ENCODE assay signal across 29 cellular contexts in genomic region chr13:114258589-114258988, GRCh38. TPM values are rescaled to one million over a fixed set of nuclear protein-coding genes. Genes with fewer than 3 reads are reported as not detected.
DNase-seq lines count a peak whose midpoint lies in the region; ATAC-seq and TF ChIP-seq lines count a peak whose summit lies in the region.
"Had no signal": no experiment of that assay in that cellular context is flagged by ENCODE, and none has a peak within 500 bp of the region (broad histone marks: within the 10 kb centered on the region; RNA-seq: fewer than 3 reads in every experiment).

No MANE protein-coding gene starts in this region.

- peaks cover 9% of the 10 kb centered on the region; the same call in 1 of the 2 replicates for H4K20me1 ChIP-seq in GM23338 (replicated peaks; ENCODE audit: insufficient read depth)

- peaks cover 2% of the 10 kb centered on the region for H3K27me3 Mint-ChIP-seq in GM23338 (ENCODE audit: insufficient read depth, low read depth, poor library complexity)
- H3K27me3 Mint-ChIP-seq: activated T-helper 17 cell treated with anti-CD3 and anti-CD28 coated beads, Interleukin-2, amount 50 U/mL, for 72 hours; naive B cell; T-helper 17 cell had no signal

- peak overlapping the region; percentile 48 for H3K27ac Mint-ChIP-seq in GM23338
- H3K27ac Mint-ChIP-seq: activated CD8-positive, alpha-beta T cell treated with anti-CD3 and anti-CD28 coated beads, Interleukin-2, amount 10 ng/mL, durations not matched to agents 7 days and 5 days; activated naive CD4-positive, alpha-beta T cell treated with anti-CD3 and anti-CD28 coated beads, Interleukin-2, amount 50 U/mL, for 72 hours; activated T-helper 17 cell treated with anti-CD3 and anti-CD28 coated beads, Interleukin-2, amount 50 U/mL, for 72 hours; mesothelial cell of epicardium; T-helper 17 cell had no signal

- no peak for TF ChIP-seq CTCF in GM23338 (conservative IDR thresholded peaks at IDR 0.05; ENCODE audit: low read depth in 2 of 2)

- no peak overlapping the region for H3K4me2 ChIP-seq in GM23338
- H3K4me2 ChIP-seq: BLaER1, PC-9 had no signal

- H3K27ac ChIP-seq in GM23338 (ENCODE audit: low read depth): peak overlapping the region; percentile 62
- H3K27ac ChIP-seq: BLaER1, breast epithelium, heart right ventricle, PC-9, sigmoid colon, tibial artery had no signal

- no peaks in the 10 kb centered on the region for H3K9me2 ChIP-seq in GM23338 (ENCODE audit: insufficient read depth)

- H3F3A ChIP-seq in GM23338 (replicated peaks; ENCODE audit: low read depth): 0 out of 2 replicates have a peak, but pooled peaks cover 4% of the 10 kb centered on the region

- peaks cover 3% of the 10 kb centered on the region for H3K79me2 ChIP-seq in GM23338 (replicated peaks; ENCODE audit: insufficient read depth)

- H3K4me3 Mint-ChIP-seq in GM23338: no peak overlapping the region
- H3K4me3 Mint-ChIP-seq: activated CD8-positive, alpha-beta T cell treated with anti-CD3 and anti-CD28 coated beads, Interleukin-2, amount 10 ng/mL, durations not matched to agents 7 days and 5 days; activated T-helper 17 cell treated with anti-CD3 and anti-CD28 coated beads, Interleukin-2, amount 50 U/mL, for 72 hours; mesothelial cell of epicardium; naive B cell; T-helper 17 cell had no signal

- DNase-seq in COLO668 (lab: John Stamatoyannopoulos, UW; ENCODE audit: unreplicated experiment) (peak; percentile 76), GM23338 (ENCODE audit: low spot score) (no peak), NCI-H2081 treated with DMSO at 0.1 percent for 48 hours (lab: John Stamatoyannopoulos, UW) (peak; percentile 21), left colon (peak in 1 of 2 donors; percentile 37), C1 segment of cervical spinal cord (lab: John Stamatoyannopoulos, UW) (no peak)
- DNase-seq: activated CD8-positive, alpha-beta T cell treated with anti-CD3 and anti-CD28 coated beads, Interleukin-2, amount 10 ng/mL, durations not matched to agents 7 days and 5 days; Caco-2; heart right ventricle; IMR-90; kidney; naive B cell; NCI-H1048; NCI-H2107; NCI-H446 treated with DMSO at 0.1 percent for 48 hours; NK-92 treated with Interleukin-12 subunit alpha and Interleukin-12 subunit beta, amount 100 ng/mL, for 24 hours; PC-9; sigmoid colon; stimulated activated CD4-positive, alpha-beta T cell treated with anti-CD3 and anti-CD28 coated beads, Interleukin-12 subunit alpha, Interleukin-12 subunit beta, amount 100 ng/mL, for 4 hours; stimulated activated CD4-positive, alpha-beta T cell treated with anti-CD3 and anti-CD28 coated beads, Interleukin-2, amount 100 ng/mL, for 48 hours; T-helper 17 cell; tibial artery had no signal

- H3K27me3 ChIP-seq in GM23338 (ENCODE audit: insufficient read depth): no peaks in the 10 kb centered on the region
- H3K27me3 ChIP-seq: BLaER1, breast epithelium, heart right ventricle, sigmoid colon, tibial artery had no signal

- ATAC-seq in GM23338 (no peak), left colon (peak; percentile 78), GM18498 (IDR thresholded peaks at IDR 0.05; ENCODE audit: unreplicated experiment) (no peak), GM19467 (IDR thresholded peaks at IDR 0.05; ENCODE audit: unreplicated experiment) (no peak)
- ATAC-seq: activated CD8-positive, alpha-beta T cell treated with anti-CD3 and anti-CD28 coated beads, Interleukin-2, amount 10 ng/mL, durations not matched to agents 7 days and 5 days; activated naive CD4-positive, alpha-beta T cell treated with anti-CD3 and anti-CD28 coated beads, Interleukin-2, amount 50 U/mL, for 72 hours; activated T-helper 17 cell treated with anti-CD3 and anti-CD28 coated beads, Interleukin-2, amount 50 U/mL, for 72 hours; heart right ventricle; SK-N-SH treated with all-trans-retinoic acid at 6 μM for 48 hours; T-helper 17 cell had no signal

- H3K4me3 ChIP-seq in GM23338: no peak overlapping the region
- H3K4me3 ChIP-seq: BLaER1, breast epithelium, heart right ventricle, PC-9, sigmoid colon, tibial artery had no signal

- H2AFZ ChIP-seq in GM23338: no peak overlapping the region
- H2AFZ ChIP-seq: PC-9 had no signal

- peaks cover 87% of the 10 kb centered on the region for H3K36me3 Mint-ChIP-seq in GM23338 (ENCODE audit: low read depth)

- H3K36me3 ChIP-seq in GM23338 (ENCODE audit: insufficient read depth): peaks cover 61% of the 10 kb centered on the region

- peaks cover 33% of the 10 kb centered on the region for H3K4me1 Mint-ChIP-seq in GM23338
- H3K4me1 Mint-ChIP-seq: mesothelial cell of epicardium had no signal

- intact Hi-C loops in left colon (cut with DNase I, micrococcal nuclease): no loop called here

- peaks cover 33% of the 10 kb centered on the region for H3K4me1 ChIP-seq in GM23338 (ENCODE audit: insufficient read depth)
- H3K4me1 ChIP-seq: breast epithelium, sigmoid colon, tibial artery had no signal

- no peaks in the 10 kb centered on the region for H3K9me3 Mint-ChIP-seq in GM23338
- H3K9me3 Mint-ChIP-seq: activated naive CD4-positive, alpha-beta T cell treated with anti-CD3 and anti-CD28 coated beads, Interleukin-2, amount 50 U/mL, for 72 hours; activated T-helper 17 cell treated with anti-CD3 and anti-CD28 coated beads, Interleukin-2, amount 50 U/mL, for 72 hours; mesothelial cell of epicardium; naive B cell had no signal

TF ChIP-seq in GM23338, 12 proteins besides CTCF, POLR2A, EP300 and RAD21 (continues in another document):
- TF ChIP-seq EZH2phosphoT487 (IDR thresholded peaks at IDR 0.05; ENCODE audit: unreplicated experiment): no peak
- TF ChIP-seq CREB1 (CRISPR knock-in tag; IDR thresholded peaks at IDR 0.05; ENCODE audit: low read depth): no peak
- TF ChIP-seq JUNB (IDR thresholded peaks at IDR 0.05; ENCODE audit: unreplicated experiment): no peak
- TF ChIP-seq ZNF331 (CRISPR knock-in tag; IDR thresholded peaks at IDR 0.05; ENCODE audit: low read depth): no peak
- TF ChIP-seq POLR2AphosphoS5 (IDR thresholded peaks at IDR 0.05; ENCODE audit: low read depth): no peak
- no peak for TF ChIP-seq REST (IDR thresholded peaks at IDR 0.05; ENCODE audit: unreplicated experiment)

RNA-seq across cellular contexts. Expression of gene UPF3A, which starts 22.8 kb away (rescaled TPM):
- 45.0 and 57.2 TPM in 2 replicates for total RNA-seq in GM23338 (2014; rRNA removed; shearing (Covaris generic))
- 174 and 177 TPM in 2 replicates for polyA plus RNA-seq in GM23338 (2016; fragmentation: Nextera tagmentation; extraction: Ambion mirVana)
- 10 to 100 TPM; 29.0 to 32.6 TPM for total RNA-seq in left colon

RNA-seq across cellular contexts. Expression of gene CDC16, which starts 23.9 kb away (rescaled TPM):
- total RNA-seq in GM23338 (2014; rRNA removed; shearing (Covaris generic)): 84.2 and 86.1 TPM in 2 replicates
- 91.3 and 95.9 TPM in 2 replicates for polyA plus RNA-seq in GM23338 (2016; fragmentation: Nextera tagmentation; extraction: Ambion mirVana)
- total RNA-seq in left colon: 10 to 100 TPM; 44.5 to 45.1 TPM

RNA-seq across cellular contexts. Expression of gene CHAMP1, which starts 55.7 kb away (rescaled TPM):
- 39.1 and 54.8 TPM in 2 replicates for total RNA-seq in GM23338 (2014; rRNA removed; shearing (Covaris generic))
- polyA plus RNA-seq in GM23338 (2016; fragmentation: Nextera tagmentation; extraction: Ambion mirVana): 32.8 and 35.1 TPM in 2 replicates
- 10 to 100 TPM; 14.5 to 16.6 TPM for total RNA-seq in left colon

Comparison
In these comparisons a context has a peak if more than half of its experiments do, and no peak if none do; other contexts are left out.
1. DNase-seq: peak in COLO668 (single experiment) and NCI-H2081 treated with DMSO at 0.1 percent for 48 hours (single experiment); none in GM23338 (single experiment) and C1 segment of cervical spinal cord (0 of 14).